ENCODE assay signal across 1 cellular context in the genomic region with DNA sequence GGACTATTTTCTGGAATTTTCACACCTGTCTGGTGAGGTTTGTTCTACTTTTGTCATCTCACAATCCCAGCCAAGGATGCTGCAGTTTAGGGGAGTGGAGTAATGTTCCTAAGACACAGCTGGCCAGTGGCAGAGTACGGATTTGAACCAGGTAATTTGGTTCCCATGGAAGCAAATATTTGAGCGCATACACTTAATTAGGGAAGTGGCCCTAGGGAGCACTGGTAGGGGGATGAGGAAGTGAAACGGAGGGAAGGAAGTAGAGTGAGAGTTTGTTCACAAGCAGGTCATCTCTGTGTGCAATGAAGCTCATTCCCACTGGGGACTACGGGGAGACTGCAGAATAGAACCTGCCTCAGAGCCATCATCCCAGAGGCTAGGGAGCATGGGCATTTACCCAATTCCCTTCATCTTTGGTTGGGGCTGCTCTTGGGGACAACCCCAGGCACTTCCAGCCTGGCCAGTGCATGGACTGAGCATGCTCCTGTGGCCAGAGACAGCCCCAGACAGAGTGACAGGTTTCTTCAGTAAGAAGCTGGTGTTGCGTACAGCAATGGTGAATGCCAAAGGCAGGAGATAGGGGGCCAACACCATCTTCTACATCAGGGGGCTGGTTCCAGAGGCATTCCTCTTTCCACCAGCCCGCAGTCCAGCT.
TF ChIP-seq lines count a peak whose summit lies in the region.

No MANE protein-coding gene starts in this region.

TF ChIP-seq in GM12878, 131 proteins besides CTCF, POLR2A, EP300 and RAD21 (continued from another document and continues in another):
- TF ChIP-seq, protein P1, sequence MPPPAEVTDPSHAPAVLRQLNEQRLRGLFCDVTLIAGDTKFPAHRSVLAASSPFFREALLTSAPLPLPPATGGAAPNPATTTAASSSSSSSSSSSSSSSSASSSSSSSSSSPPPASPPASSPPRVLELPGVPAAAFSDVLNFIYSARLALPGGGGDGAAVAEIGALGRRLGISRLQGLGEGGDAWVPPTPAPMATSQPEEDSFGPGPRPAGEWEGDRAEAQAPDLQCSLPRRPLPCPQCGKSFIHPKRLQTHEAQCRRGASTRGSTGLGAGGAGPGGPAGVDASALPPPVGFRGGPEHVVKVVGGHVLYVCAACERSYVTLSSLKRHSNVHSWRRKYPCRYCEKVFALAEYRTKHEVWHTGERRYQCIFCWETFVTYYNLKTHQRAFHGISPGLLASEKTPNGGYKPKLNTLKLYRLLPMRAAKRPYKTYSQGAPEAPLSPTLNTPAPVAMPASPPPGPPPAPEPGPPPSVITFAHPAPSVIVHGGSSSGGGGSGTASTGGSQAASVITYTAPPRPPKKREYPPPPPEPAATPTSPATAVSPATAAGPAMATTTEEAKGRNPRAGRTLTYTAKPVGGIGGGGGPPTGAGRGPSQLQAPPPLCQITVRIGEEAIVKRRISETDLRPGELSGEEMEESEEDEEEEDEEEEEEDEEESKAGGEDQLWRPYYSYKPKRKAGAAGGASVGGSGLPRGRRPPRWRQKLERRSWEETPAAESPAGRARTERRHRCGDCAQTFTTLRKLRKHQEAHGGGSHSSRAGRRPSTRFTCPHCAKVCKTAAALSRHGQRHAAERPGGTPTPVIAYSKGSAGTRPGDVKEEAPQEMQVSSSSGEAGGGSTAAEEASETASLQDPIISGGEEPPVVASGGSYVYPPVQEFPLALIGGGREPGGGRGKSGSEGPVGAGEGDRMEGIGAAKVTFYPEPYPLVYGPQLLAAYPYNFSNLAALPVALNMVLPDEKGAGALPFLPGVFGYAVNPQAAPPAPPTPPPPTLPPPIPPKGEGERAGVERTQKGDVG (CRISPR knock-in tag; IDR thresholded peaks at IDR 0.05), result no peak
- TF ChIP-seq POU2F2 (IDR thresholded peaks at IDR 0.05; ENCODE audit: borderline replicate concordance, low read depth, low read length) (0 out of 3 replicates have a peak, but pooled peaks have one; percentile 56), POLR2AphosphoS2 (IDR thresholded peaks at IDR 0.05; ENCODE audit: low read depth, low read length) (no peak), BCL11A (IDR thresholded peaks at IDR 0.05; ENCODE audit: low read depth, low read length) (peak; percentile 88), RUNX3 (IDR thresholded peaks at IDR 0.05; ENCODE audit: low read length) (peak; percentile 56), HDAC6 (IDR thresholded peaks at IDR 0.05; ENCODE audit: unreplicated experiment) (no peak), NFYA (IDR thresholded peaks at IDR 0.05; ENCODE audit: borderline replicate concordance, low read depth, low read length) (no peak), ZZZ3 (IDR thresholded peaks at IDR 0.05; ENCODE audit: control insufficient read depth, insufficient read length, low read depth) (no peak), TCF3 (IDR thresholded peaks at IDR 0.05; ENCODE audit: borderline replicate concordance, insufficient read depth, low read depth, low read length) (no peak), SUZ12 (IDR thresholded peaks at IDR 0.05; ENCODE audit: unreplicated experiment) (no peak), SP1 (IDR thresholded peaks at IDR 0.05; ENCODE audit: low read depth, low read length) (no peak), YBX1 (IDR thresholded peaks at IDR 0.05) (no peak), NRF1 (conservative IDR thresholded peaks at IDR 0.05; ENCODE audit: low read depth, low read length) (no peak), ZBED1 (IDR thresholded peaks at IDR 0.05; ENCODE audit: borderline replicate concordance) (0 out of 2 replicates have a peak, but pooled peaks have one; percentile 34), ZNF274 (IDR thresholded peaks at IDR 0.05; ENCODE audit: insufficient read depth, insufficient read length) (no peak), NFXL1 (IDR thresholded peaks at IDR 0.05; ENCODE audit: borderline replicate concordance) (no peak), DPF2 (IDR thresholded peaks at IDR 0.05) (peak; percentile 94), SIX5 (IDR thresholded peaks at IDR 0.05; ENCODE audit: low read depth, low read length, severe bottlenecking) (no peak), CBX5 (IDR thresholded peaks at IDR 0.05; ENCODE audit: low read depth) (no peak), RB1 (IDR thresholded peaks at IDR 0.05; ENCODE audit: borderline replicate concordance) (no peak), SIN3A (IDR thresholded peaks at IDR 0.05; ENCODE audit: low read depth, low read length) (no peak), MEF2B (IDR thresholded peaks at IDR 0.05; ENCODE audit: partially characterized antibody, poor library complexity, severe bottlenecking) (peak; percentile 92), MTA3 (IDR thresholded peaks at IDR 0.05; ENCODE audit: borderline replicate concordance, low read length) (peak; percentile 46; the same call in 1 of the 2 replicates), MTA2 (IDR thresholded peaks at IDR 0.05; ENCODE audit: low read depth) (peak; percentile 86)
- TF ChIP-seq, protein P2, sequence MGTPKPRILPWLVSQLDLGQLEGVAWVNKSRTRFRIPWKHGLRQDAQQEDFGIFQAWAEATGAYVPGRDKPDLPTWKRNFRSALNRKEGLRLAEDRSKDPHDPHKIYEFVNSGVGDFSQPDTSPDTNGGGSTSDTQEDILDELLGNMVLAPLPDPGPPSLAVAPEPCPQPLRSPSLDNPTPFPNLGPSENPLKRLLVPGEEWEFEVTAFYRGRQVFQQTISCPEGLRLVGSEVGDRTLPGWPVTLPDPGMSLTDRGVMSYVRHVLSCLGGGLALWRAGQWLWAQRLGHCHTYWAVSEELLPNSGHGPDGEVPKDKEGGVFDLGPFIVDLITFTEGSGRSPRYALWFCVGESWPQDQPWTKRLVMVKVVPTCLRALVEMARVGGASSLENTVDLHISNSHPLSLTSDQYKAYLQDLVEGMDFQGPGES (IDR thresholded peaks at IDR 0.05), result no peak
- TF ChIP-seq, protein P3, sequence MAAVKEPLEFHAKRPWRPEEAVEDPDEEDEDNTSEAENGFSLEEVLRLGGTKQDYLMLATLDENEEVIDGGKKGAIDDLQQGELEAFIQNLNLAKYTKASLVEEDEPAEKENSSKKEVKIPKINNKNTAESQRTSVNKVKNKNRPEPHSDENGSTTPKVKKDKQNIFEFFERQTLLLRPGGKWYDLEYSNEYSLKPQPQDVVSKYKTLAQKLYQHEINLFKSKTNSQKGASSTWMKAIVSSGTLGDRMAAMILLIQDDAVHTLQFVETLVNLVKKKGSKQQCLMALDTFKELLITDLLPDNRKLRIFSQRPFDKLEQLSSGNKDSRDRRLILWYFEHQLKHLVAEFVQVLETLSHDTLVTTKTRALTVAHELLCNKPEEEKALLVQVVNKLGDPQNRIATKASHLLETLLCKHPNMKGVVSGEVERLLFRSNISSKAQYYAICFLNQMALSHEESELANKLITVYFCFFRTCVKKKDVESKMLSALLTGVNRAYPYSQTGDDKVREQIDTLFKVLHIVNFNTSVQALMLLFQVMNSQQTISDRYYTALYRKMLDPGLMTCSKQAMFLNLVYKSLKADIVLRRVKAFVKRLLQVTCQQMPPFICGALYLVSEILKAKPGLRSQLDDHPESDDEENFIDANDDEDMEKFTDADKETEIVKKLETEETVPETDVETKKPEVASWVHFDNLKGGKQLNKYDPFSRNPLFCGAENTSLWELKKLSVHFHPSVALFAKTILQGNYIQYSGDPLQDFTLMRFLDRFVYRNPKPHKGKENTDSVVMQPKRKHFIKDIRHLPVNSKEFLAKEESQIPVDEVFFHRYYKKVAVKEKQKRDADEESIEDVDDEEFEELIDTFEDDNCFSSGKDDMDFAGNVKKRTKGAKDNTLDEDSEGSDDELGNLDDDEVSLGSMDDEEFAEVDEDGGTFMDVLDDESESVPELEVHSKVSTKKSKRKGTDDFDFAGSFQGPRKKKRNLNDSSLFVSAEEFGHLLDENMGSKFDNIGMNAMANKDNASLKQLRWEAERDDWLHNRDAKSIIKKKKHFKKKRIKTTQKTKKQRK (IDR thresholded peaks at IDR 0.05; ENCODE audit: low read depth, low read length), result no peak
- TF ChIP-seq, protein P4, sequence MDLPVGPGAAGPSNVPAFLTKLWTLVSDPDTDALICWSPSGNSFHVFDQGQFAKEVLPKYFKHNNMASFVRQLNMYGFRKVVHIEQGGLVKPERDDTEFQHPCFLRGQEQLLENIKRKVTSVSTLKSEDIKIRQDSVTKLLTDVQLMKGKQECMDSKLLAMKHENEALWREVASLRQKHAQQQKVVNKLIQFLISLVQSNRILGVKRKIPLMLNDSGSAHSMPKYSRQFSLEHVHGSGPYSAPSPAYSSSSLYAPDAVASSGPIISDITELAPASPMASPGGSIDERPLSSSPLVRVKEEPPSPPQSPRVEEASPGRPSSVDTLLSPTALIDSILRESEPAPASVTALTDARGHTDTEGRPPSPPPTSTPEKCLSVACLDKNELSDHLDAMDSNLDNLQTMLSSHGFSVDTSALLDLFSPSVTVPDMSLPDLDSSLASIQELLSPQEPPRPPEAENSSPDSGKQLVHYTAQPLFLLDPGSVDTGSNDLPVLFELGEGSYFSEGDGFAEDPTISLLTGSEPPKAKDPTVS (IDR thresholded peaks at IDR 0.05; ENCODE audit: low read depth, low read length), result no peak
- TF ChIP-seq, protein P5, sequence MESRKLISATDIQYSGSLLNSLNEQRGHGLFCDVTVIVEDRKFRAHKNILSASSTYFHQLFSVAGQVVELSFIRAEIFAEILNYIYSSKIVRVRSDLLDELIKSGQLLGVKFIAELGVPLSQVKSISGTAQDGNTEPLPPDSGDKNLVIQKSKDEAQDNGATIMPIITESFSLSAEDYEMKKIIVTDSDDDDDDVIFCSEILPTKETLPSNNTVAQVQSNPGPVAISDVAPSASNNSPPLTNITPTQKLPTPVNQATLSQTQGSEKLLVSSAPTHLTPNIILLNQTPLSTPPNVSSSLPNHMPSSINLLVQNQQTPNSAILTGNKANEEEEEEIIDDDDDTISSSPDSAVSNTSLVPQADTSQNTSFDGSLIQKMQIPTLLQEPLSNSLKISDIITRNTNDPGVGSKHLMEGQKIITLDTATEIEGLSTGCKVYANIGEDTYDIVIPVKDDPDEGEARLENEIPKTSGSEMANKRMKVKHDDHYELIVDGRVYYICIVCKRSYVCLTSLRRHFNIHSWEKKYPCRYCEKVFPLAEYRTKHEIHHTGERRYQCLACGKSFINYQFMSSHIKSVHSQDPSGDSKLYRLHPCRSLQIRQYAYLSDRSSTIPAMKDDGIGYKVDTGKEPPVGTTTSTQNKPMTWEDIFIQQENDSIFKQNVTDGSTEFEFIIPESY (IDR thresholded peaks at IDR 0.05), result no peak
- TF ChIP-seq, protein P6, sequence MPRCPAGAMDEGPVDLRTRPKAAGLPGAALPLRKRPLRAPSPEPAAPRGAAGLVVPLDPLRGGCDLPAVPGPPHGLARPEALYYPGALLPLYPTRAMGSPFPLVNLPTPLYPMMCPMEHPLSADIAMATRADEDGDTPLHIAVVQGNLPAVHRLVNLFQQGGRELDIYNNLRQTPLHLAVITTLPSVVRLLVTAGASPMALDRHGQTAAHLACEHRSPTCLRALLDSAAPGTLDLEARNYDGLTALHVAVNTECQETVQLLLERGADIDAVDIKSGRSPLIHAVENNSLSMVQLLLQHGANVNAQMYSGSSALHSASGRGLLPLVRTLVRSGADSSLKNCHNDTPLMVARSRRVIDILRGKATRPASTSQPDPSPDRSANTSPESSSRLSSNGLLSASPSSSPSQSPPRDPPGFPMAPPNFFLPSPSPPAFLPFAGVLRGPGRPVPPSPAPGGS (IDR thresholded peaks at IDR 0.05; ENCODE audit: borderline replicate concordance, insufficient read depth, low read depth, low read length, poor library complexity, severe bottlenecking), result peak; percentile 48
- TF ChIP-seq, protein P7, sequence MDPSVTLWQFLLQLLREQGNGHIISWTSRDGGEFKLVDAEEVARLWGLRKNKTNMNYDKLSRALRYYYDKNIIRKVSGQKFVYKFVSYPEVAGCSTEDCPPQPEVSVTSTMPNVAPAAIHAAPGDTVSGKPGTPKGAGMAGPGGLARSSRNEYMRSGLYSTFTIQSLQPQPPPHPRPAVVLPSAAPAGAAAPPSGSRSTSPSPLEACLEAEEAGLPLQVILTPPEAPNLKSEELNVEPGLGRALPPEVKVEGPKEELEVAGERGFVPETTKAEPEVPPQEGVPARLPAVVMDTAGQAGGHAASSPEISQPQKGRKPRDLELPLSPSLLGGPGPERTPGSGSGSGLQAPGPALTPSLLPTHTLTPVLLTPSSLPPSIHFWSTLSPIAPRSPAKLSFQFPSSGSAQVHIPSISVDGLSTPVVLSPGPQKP (IDR thresholded peaks at IDR 0.05; ENCODE audit: low read depth, low read length), result no peak
- TF ChIP-seq, protein P8, sequence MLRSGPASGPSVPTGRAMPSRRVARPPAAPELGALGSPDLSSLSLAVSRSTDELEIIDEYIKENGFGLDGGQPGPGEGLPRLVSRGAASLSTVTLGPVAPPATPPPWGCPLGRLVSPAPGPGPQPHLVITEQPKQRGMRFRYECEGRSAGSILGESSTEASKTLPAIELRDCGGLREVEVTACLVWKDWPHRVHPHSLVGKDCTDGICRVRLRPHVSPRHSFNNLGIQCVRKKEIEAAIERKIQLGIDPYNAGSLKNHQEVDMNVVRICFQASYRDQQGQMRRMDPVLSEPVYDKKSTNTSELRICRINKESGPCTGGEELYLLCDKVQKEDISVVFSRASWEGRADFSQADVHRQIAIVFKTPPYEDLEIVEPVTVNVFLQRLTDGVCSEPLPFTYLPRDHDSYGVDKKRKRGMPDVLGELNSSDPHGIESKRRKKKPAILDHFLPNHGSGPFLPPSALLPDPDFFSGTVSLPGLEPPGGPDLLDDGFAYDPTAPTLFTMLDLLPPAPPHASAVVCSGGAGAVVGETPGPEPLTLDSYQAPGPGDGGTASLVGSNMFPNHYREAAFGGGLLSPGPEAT (IDR thresholded peaks at IDR 0.05; ENCODE audit: low read depth), result peak; percentile 83
- TF ChIP-seq, protein P9, sequence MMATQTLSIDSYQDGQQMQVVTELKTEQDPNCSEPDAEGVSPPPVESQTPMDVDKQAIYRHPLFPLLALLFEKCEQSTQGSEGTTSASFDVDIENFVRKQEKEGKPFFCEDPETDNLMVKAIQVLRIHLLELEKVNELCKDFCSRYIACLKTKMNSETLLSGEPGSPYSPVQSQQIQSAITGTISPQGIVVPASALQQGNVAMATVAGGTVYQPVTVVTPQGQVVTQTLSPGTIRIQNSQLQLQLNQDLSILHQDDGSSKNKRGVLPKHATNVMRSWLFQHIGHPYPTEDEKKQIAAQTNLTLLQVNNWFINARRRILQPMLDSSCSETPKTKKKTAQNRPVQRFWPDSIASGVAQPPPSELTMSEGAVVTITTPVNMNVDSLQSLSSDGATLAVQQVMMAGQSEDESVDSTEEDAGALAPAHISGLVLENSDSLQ (IDR thresholded peaks at IDR 0.05), result no peak
- TF ChIP-seq, protein P10, sequence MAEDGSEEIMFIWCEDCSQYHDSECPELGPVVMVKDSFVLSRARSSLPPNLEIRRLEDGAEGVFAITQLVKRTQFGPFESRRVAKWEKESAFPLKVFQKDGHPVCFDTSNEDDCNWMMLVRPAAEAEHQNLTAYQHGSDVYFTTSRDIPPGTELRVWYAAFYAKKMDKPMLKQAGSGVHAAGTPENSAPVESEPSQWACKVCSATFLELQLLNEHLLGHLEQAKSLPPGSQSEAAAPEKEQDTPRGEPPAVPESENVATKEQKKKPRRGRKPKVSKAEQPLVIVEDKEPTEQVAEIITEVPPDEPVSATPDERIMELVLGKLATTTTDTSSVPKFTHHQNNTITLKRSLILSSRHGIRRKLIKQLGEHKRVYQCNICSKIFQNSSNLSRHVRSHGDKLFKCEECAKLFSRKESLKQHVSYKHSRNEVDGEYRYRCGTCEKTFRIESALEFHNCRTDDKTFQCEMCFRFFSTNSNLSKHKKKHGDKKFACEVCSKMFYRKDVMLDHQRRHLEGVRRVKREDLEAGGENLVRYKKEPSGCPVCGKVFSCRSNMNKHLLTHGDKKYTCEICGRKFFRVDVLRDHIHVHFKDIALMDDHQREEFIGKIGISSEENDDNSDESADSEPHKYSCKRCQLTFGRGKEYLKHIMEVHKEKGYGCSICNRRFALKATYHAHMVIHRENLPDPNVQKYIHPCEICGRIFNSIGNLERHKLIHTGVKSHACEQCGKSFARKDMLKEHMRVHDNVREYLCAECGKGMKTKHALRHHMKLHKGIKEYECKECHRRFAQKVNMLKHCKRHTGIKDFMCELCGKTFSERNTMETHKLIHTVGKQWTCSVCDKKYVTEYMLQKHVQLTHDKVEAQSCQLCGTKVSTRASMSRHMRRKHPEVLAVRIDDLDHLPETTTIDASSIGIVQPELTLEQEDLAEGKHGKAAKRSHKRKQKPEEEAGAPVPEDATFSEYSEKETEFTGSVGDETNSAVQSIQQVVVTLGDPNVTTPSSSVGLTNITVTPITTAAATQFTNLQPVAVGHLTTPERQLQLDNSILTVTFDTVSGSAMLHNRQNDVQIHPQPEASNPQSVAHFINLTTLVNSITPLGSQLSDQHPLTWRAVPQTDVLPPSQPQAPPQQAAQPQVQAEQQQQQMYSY (CRISPR knock-in tag; IDR thresholded peaks at IDR 0.05), result no peak
